ENCODE assay signal across 35 cellular contexts in genomic region chr3:155049959-155050358, GRCh38. TPM values are rescaled to one million over a fixed set of nuclear protein-coding genes. Genes with fewer than 3 reads are reported as not detected.
DNase-seq lines count a peak whose midpoint lies in the region; ATAC-seq, FAIRE-seq and TF ChIP-seq lines count a peak whose summit lies in the region.
"Had no signal": no experiment of that assay in that cellular context is flagged by ENCODE, and none has a peak within 500 bp of the region (broad histone marks: within the 10 kb centered on the region; RNA-seq: fewer than 3 reads in every experiment).

No MANE protein-coding gene starts in this region.

- intact Hi-C loops in K562 (cut with micrococcal nuclease) = no loop called here

- no peak for TF ChIP-seq CTCF in SK-N-SH (IDR thresholded peaks at IDR 0.05)
- TF ChIP-seq CTCF in HEK293 (tag by site-specific recombination; IDR thresholded peaks at IDR 0.05) = no peak
- TF ChIP-seq CTCF in K562 (IDR thresholded peaks at IDR 0.05 in 2 of 3, conservative IDR thresholded peaks at IDR 0.05 in 1 of 3; ENCODE audit: insufficient read depth in 2 of 3, low read depth in 1 of 3, low read length in 3 of 3) = no peak
- TF ChIP-seq CTCF in type B pancreatic cell (conservative IDR thresholded peaks at IDR 0.05) = no peak

- 54% methylated on average over 4 of the region's 4 CpGs for WGBS in SK-N-SH (ENCODE audit: low lambda C conversion rate)
- 68% methylated on average over 4 of the region's 4 CpGs for WGBS in K562 (ENCODE audit: insufficient coverage, low coverage, missing lambda C conversion rate)

- H3F3A ChIP-seq in SK-N-SH (replicated peaks; ENCODE audit: insufficient read depth) = no peaks in the 10 kb centered on the region

- DNase-seq in SK-N-SH = no peak
- DNase-seq in K562 (ENCODE audit: extremely low read depth in 1 of 4, low spot score in 3 of 4) = no peak
- no peak for DNase-seq in type B pancreatic cell (ENCODE audit: extremely low spot score, unreplicated experiment)
- no peak for DNase-seq in NOMO-1 (lab: John Stamatoyannopoulos, UW; ENCODE audit: unreplicated experiment in 2 of 2)
- DNase-seq: 8988T; ACHN; AML-193; BE2C; C1 segment of cervical spinal cord; Caco-2; Calu3; CD4-positive, alpha-beta memory T cell; CD4-positive, alpha-beta T cell; CD4-positive, CD25-positive, alpha-beta regulatory T cell; CD8-positive, alpha-beta memory T cell; CD8-positive, alpha-beta T cell; COR-L47; DMS 273 treated with DMSO at 0.1 percent for 48 hours; DMS153; DMS53; DMS79; DMS79 treated with DMSO at 0.1 percent for 48 hours; DND-41 had no signal

- FAIRE-seq in K562 (lab: Jason Lieb, UNC) = no peak
- FAIRE-seq: A204.1, A549, D721Med had no signal

- TF ChIP-seq RAD21 in SK-N-SH (IDR thresholded peaks at IDR 0.05; ENCODE audit: low read length) (no peak), K562 (CRISPR knock-in tag; conservative IDR thresholded peaks at IDR 0.05 in 1 of 2, IDR thresholded peaks at IDR 0.05 in 1 of 2) (no peak)

- H3K79me2 ChIP-seq in SK-N-SH (ENCODE audit: insufficient read depth) (no peaks in the 10 kb centered on the region), K562 (ENCODE audit: control insufficient read depth, insufficient read depth, low read length) (no peaks in the 10 kb centered on the region)

- TF ChIP-seq EP300 in SK-N-SH (IDR thresholded peaks at IDR 0.05; ENCODE audit: borderline replicate concordance in 1 of 2, low read depth in 1 of 2, low read length in 1 of 2) (no peak), K562 (IDR thresholded peaks at IDR 0.05; ENCODE audit: low read length) (no peak)

- H3K36me3 Mint-ChIP-seq in type B pancreatic cell = no peaks in the 10 kb centered on the region
- H3K36me3 Mint-ChIP-seq: CD14-positive monocyte; CD4-positive, alpha-beta memory T cell; CD4-positive, CD25-positive, alpha-beta regulatory T cell; CD8-positive, alpha-beta T cell had no signal

- H3K27me3 ChIP-seq in SK-N-SH (ENCODE audit: insufficient read depth) (no peaks in the 10 kb centered on the region), K562 (ENCODE audit: control insufficient read depth in 2 of 2, insufficient read depth in 2 of 2, low read length in 2 of 2) (no peaks in the 10 kb centered on the region)
- H3K27me3 ChIP-seq: BE2C; BLaER1; BLaER1 treated with 17β-estradiol and CSF1 and Interleukin-3, amounts not matched to agents 10 nM and 100 nM had no signal

- H3K4me1 ChIP-seq in SK-N-SH (ENCODE audit: control insufficient read depth in 1 of 2, insufficient read depth in 2 of 2, low read depth in 1 of 2, low read length in 1 of 2) (no peaks in the 10 kb centered on the region), HEK293 (ENCODE audit: control insufficient read depth, insufficient read depth, low read length) (no peaks in the 10 kb centered on the region), K562 (replicated peaks in 1 of 2; ENCODE audit: control insufficient read depth in 2 of 2, insufficient read depth in 2 of 2, low read length in 2 of 2) (no peaks in the 10 kb centered on the region)
- H3K4me1 ChIP-seq: A549; BE2C; BLaER1; BLaER1 treated with 17β-estradiol and CSF1 and Interleukin-3, amounts not matched to agents 10 nM and 100 nM; Caco-2 had no signal

- no peaks in the 10 kb centered on the region for H4K20me1 ChIP-seq in SK-N-SH (ENCODE audit: insufficient read depth)
- H4K20me1 ChIP-seq in K562 (replicated peaks; ENCODE audit: control insufficient read depth, insufficient read depth, low read length) = no peaks in the 10 kb centered on the region
- H4K20me1 ChIP-seq: BLaER1; BLaER1 treated with 17β-estradiol and CSF1 and Interleukin-3, amounts not matched to agents 10 nM and 100 nM had no signal

- POLR2A ChIA-PET in SK-N-SH (lab: Yijun Ruan, JAX) (no interaction called here), HEK293 (lab: Yijun Ruan, JAX) (no interaction called here), K562 (lab: Yijun Ruan, JAX) (no interaction called here)

- H3K4me3 ChIP-seq in SK-N-SH (ENCODE audit: low read depth in 2 of 2, low read length in 1 of 2) = no peak overlapping the region
- no peak overlapping the region for H3K4me3 ChIP-seq in HEK293 (ENCODE audit: low read depth, low read length)
- no peak overlapping the region for H3K4me3 ChIP-seq in K562
- H3K4me3 ChIP-seq: A549; BLaER1; BLaER1 treated with 17β-estradiol and CSF1 and Interleukin-3, amounts not matched to agents 10 nM and 100 nM had no signal

- no peaks in the 10 kb centered on the region for H3K9me2 ChIP-seq in SK-N-SH

- no peak overlapping the region for H3K4me3 Mint-ChIP-seq in type B pancreatic cell
- H3K4me3 Mint-ChIP-seq: B cell; CD14-positive monocyte; CD4-positive, alpha-beta memory T cell; CD4-positive, alpha-beta T cell; CD4-positive, CD25-positive, alpha-beta regulatory T cell; CD8-positive, alpha-beta memory T cell; CD8-positive, alpha-beta T cell had no signal

- CTCF ChIA-PET in SK-N-SH (lab: Yijun Ruan, JAX) (no interaction called here), HEK293 (lab: Yijun Ruan, JAX) (no interaction called here), K562 (lab: Yijun Ruan, JAX; ENCODE audit: low intra/inter-chr PET ratio) (no interaction called here)

- H3K9ac ChIP-seq in SK-N-SH = no peak overlapping the region
- no peak overlapping the region for H3K9ac ChIP-seq in K562 (ENCODE audit: insufficient read depth in 1 of 2, low read depth in 2 of 2, low read length in 2 of 2)
- H3K9ac ChIP-seq: BLaER1; BLaER1 treated with 17β-estradiol and CSF1 and Interleukin-3, amounts not matched to agents 10 nM and 100 nM had no signal

- H3K4me2 ChIP-seq in SK-N-SH (no peak overlapping the region), K562 (ENCODE audit: insufficient read depth, low read length) (no peak overlapping the region)
- H3K4me2 ChIP-seq: A549; BLaER1; BLaER1 treated with 17β-estradiol and CSF1 and Interleukin-3, amounts not matched to agents 10 nM and 100 nM had no signal

- no peak overlapping the region for H3K27ac Mint-ChIP-seq in type B pancreatic cell
- H3K27ac Mint-ChIP-seq: B cell; CD14-positive monocyte; CD4-positive, alpha-beta memory T cell; CD4-positive, alpha-beta T cell; CD4-positive, CD25-positive, alpha-beta regulatory T cell; CD8-positive, alpha-beta T cell had no signal

- ATAC-seq in SK-N-SH treated with all-trans-retinoic acid at 6 μM for 48 hours = no peak
- no peak for ATAC-seq in K562
- ATAC-seq: A549; CD8-positive, alpha-beta T cell had no signal

- no peak overlapping the region for H3K27ac ChIP-seq in SK-N-SH (ENCODE audit: low read depth in 2 of 2, low read length in 1 of 2)
- no peak overlapping the region for H3K27ac ChIP-seq in HEK293 (ENCODE audit: extremely low read depth, low read depth, low read length)
- H3K27ac ChIP-seq in K562 (ENCODE audit: extremely low read depth, low read depth, low read length) = no peak overlapping the region
- H3K27ac ChIP-seq: 22Rv1; A549; BLaER1; BLaER1 treated with 17β-estradiol and CSF1 and Interleukin-3, amounts not matched to agents 10 nM and 100 nM; C4-2B had no signal

- no peak for TF ChIP-seq POLR2A in K562 (conservative IDR thresholded peaks at IDR 0.05)

- H3K36me3 ChIP-seq in SK-N-SH (replicated peaks in 1 of 2; ENCODE audit: control insufficient read depth in 1 of 2, insufficient read depth in 2 of 2, low read length in 1 of 2) = no peaks in the 10 kb centered on the region
- H3K36me3 ChIP-seq in HEK293 (ENCODE audit: control insufficient read depth in 2 of 2, insufficient read depth in 1 of 2, low read length in 2 of 2) = no peaks in the 10 kb centered on the region
- no peaks in the 10 kb centered on the region for H3K36me3 ChIP-seq in K562 (ENCODE audit: control insufficient read depth, insufficient read depth, low read length)
- H3K36me3 ChIP-seq: BE2C, BLaER1 had no signal

- no TSS peak for BruUV-seq in K562 (replicated peaks; lab: Mats Ljungman, UMichigan)

- H3K4me1 Mint-ChIP-seq in type B pancreatic cell (ENCODE audit: unreplicated experiment) = no peaks in the 10 kb centered on the region
- H3K4me1 Mint-ChIP-seq: CD4-positive, alpha-beta memory T cell; CD4-positive, CD25-positive, alpha-beta regulatory T cell; CD8-positive, alpha-beta memory T cell had no signal

- in situ Hi-C loops in K562 (cut with MboI) = no loop called here

- H3K27me3 Mint-ChIP-seq in type B pancreatic cell = no peaks in the 10 kb centered on the region
- H3K27me3 Mint-ChIP-seq: B cell; CD4-positive, alpha-beta memory T cell; CD4-positive, alpha-beta T cell; CD4-positive, CD25-positive, alpha-beta regulatory T cell; CD8-positive, alpha-beta memory T cell had no signal

- H3K9me3 ChIP-seq in SK-N-SH (peaks cover 5% of the 10 kb centered on the region; the same call in 1 of the 2 replicates), HEK293 (ENCODE audit: control insufficient read depth, insufficient read depth, low read depth, low read length) (no peaks in the 10 kb centered on the region), K562 (replicated peaks; ENCODE audit: control insufficient read depth, insufficient read depth, low read depth, low read length) (peaks cover 12% of the 10 kb centered on the region)
- H3K9me3 ChIP-seq: A549, BE2C had no signal

- peaks cover 10% of the 10 kb centered on the region for H3K9me3 Mint-ChIP-seq in type B pancreatic cell

- no peaks in the 10 kb centered on the region for H3K9me1 ChIP-seq in K562 (ENCODE audit: control insufficient read depth, insufficient read depth, low read length)

- H2AFZ ChIP-seq in SK-N-SH (ENCODE audit: low read depth) (no peak overlapping the region), K562 (ENCODE audit: low read depth, low read length) (no peak overlapping the region)

RNA-seq across cellular contexts. Expression of gene MME, which starts 30.2 kb away (rescaled TPM):
- polyA plus RNA-seq in SK-N-SH (2012; rRNA removed) (167 and 286 TPM in 2 replicates), K562 (2011; rRNA removed) (6.6 and 7.2 TPM in 2 replicates), K562 (2014; fragmentation: Illumina TruSeq; extraction: Trizol) (1.3 and 2.0 TPM in 2 replicates), K562 (2014; fragmentation: Nextera tagmentation; extraction: Ambion mirVana) (under 1 TPM; 0.80 to 0.94 TPM), K562 (2014; rRNA removed) (2.0 and 3.4 TPM in 2 replicates)
- 264 and 284 TPM in 2 replicates for polyA plus RNA-seq in SK-N-SH (2012; cell fraction: cytosol; rRNA removed)
- 123 and 209 TPM in 2 replicates for polyA plus RNA-seq in SK-N-SH (2012; cell fraction: nucleus; rRNA removed)
- 6.1 and 11.5 TPM in 2 replicates for total RNA-seq in K562 (2011; cell fraction: chromatin; rRNA removed; ENCODE audit: low replicate concordance)
- total RNA-seq in K562 (2011; cell fraction: nucleolus; rRNA removed) = 3.4 and 6.2 TPM in 2 replicates
- total RNA-seq in K562 (2011; cell fraction: nucleoplasm; rRNA removed) = 3.4 and 4.0 TPM in 2 replicates
- total RNA-seq in K562 (2014; rRNA removed) (2.7 and 4.2 TPM in 2 replicates), K562 (2014; rRNA removed; fragmentation: Illumina TruSeq; extraction: Trizol) (1.8 and 2.7 TPM in 2 replicates), K562 (2015; rRNA removed; fragmentation: Illumina TruSeq; extraction: Trizol) (8.6 and 10.3 TPM in 2 replicates), K562 (2021) (2.1 and 2.5 TPM in 2 replicates), type B pancreatic cell (ENCODE audit: low replicate concordance) (50.3 and 65.8 TPM in 2 replicates)
- 3.4 and 4.9 TPM in 2 replicates for polyA plus RNA-seq in K562 (2011; cell fraction: cytosol; rRNA removed)
- polyA plus RNA-seq in K562 (2011; cell fraction: nucleus; rRNA removed) = 5.9 and 8.1 TPM in 2 replicates
- 10.6 and 11.3 TPM in 2 replicates for polyA plus RNA-seq in K562 (2012)
- polyA minus RNA-seq in K562 (2011; rRNA and poly(A)+ RNA removed) = 15.8 and 17.1 TPM in 2 replicates
- 4.4 and 8.6 TPM in 2 replicates for polyA minus RNA-seq in K562 (2011; cell fraction: cytosol; rRNA and poly(A)+ RNA removed)
- polyA minus RNA-seq in K562 (2011; cell fraction: nucleus; rRNA and poly(A)+ RNA removed) = 5.4 and 16.2 TPM in 2 replicates
- total RNA-seq: A673; CD4-positive, CD25-positive, alpha-beta regulatory T cell had no signal
- polyA plus RNA-seq: A549 had no signal
